ENCODE assay signal across 20 cellular contexts in the genomic region with DNA sequence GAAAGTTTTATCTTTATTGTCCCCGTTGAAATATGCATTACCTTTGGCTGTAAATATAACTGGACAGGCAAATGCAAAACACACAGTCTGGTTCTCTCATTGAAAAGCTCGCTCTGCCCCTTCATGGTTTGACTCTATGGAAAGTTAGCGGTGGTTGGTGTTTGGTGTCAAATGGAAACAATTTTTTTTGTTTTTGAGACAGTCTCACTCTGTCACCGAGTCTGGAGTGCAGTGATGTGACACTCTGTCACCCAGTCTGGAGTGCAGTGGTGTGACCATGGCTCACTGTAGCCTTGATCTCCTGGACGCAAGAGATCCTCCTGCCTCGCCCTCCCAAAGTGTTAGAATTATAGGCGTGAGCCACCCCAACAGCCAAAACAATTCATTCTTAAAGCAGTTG.
"Had no signal": no experiment of that assay in that cellular context is flagged by ENCODE, and none has a peak within 500 bp of the region (broad histone marks: within the 10 kb centered on the region; RNA-seq: fewer than 3 reads in every experiment).

No MANE protein-coding gene starts in this region.

- H3K9me3 Mint-ChIP-seq: activated naive CD4-positive, alpha-beta T cell treated with anti-CD3 and anti-CD28 coated beads for 36 hours; endodermal cell; memory B cell had no signal

- DNase-seq: activated CD4-positive, alpha-beta T cell treated with anti-CD3 and anti-CD28 coated beads, Interleukin-2, amount 50 U/mL, for 4 hours; activated effector memory CD4-positive, alpha-beta T cell treated with Interleukin-2 at 50 U/mL for 16 hours; activated naive CD4-positive, alpha-beta T cell treated with anti-CD3 and anti-CD28 coated beads for 36 hours; cerebellar nuclear complex; endodermal cell; esophagus squamous epithelium; gastrocnemius medialis; head of caudate nucleus; left colon; pancreas; right cardiac atrium; stimulated activated CD4-positive, alpha-beta T cell treated with anti-CD3 and anti-CD28 coated beads, Interleukin-12 subunit alpha, Interleukin-12 subunit beta, amount 100 ng/mL, for 4 hours; stimulated activated CD4-positive, alpha-beta T cell treated with anti-CD3 and anti-CD28 coated beads, Interleukin-4, amount 100 ng/mL, for 4 hours; T-helper 9 cell; tibial artery had no signal

- H3K27me3 ChIP-seq: esophagus squamous epithelium, gastrocnemius medialis, neutrophil, pancreas, tibial artery had no signal

- H3K27ac ChIP-seq: esophagus squamous epithelium, gastrocnemius medialis, neutrophil had no signal

- H3K9me3 ChIP-seq: esophagus squamous epithelium, gastrocnemius medialis, neutrophil, pancreas, tibial artery had no signal

- ATAC-seq: gastrocnemius medialis; left colon; natural killer cell treated with Interleukin-12 subunit alpha and Interleukin-12 subunit beta and Interleukin-15 and Interleukin-18, amount 100 ng/mL, for 72 hours; pancreas; right cardiac atrium had no signal

- H3K27me3 Mint-ChIP-seq: memory B cell; natural killer cell treated with Interleukin-12 subunit alpha and Interleukin-12 subunit beta and Interleukin-15 and Interleukin-18, amount 100 ng/mL, for 72 hours had no signal

- H3K4me3 ChIP-seq: coronary artery, esophagus squamous epithelium, gastrocnemius medialis, pancreas, tibial artery had no signal

- H3K4me3 Mint-ChIP-seq: activated naive CD4-positive, alpha-beta T cell treated with anti-CD3 and anti-CD28 coated beads for 36 hours; endodermal cell; memory B cell; natural killer cell treated with Interleukin-12 subunit alpha and Interleukin-12 subunit beta and Interleukin-15 and Interleukin-18, amount 100 ng/mL, for 72 hours had no signal

- H3K27ac Mint-ChIP-seq: activated naive CD4-positive, alpha-beta T cell treated with anti-CD3 and anti-CD28 coated beads for 36 hours; endodermal cell; memory B cell; natural killer cell treated with Interleukin-12 subunit alpha and Interleukin-12 subunit beta and Interleukin-15 and Interleukin-18, amount 100 ng/mL, for 72 hours had no signal

- H3K36me3 ChIP-seq: esophagus squamous epithelium, gastrocnemius medialis, neutrophil, pancreas, tibial artery had no signal

- FAIRE-seq: keratinocyte, pancreas had no signal
